Comparison of ENCODE assay signal across 8 cellular contexts in the genomic region with DNA sequence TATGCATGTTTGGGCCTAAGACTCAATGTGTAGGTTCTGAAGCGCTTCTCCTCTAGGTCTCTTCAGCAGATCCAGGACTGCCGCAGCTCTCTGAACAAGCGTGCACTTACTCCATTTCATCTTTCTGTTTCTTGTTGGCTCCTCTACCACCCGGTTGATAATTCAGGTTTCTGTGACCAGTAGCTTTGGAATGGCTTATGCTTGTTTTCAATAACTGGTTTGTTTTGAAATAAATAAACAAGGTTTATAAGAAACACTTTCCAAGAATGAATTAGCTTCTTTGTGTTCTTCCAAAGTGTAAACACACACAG. TPM values are rescaled to one million over a fixed set of nuclear protein-coding genes. Genes with fewer than 3 reads are reported as not detected.
DNase-seq lines count a peak whose midpoint lies in the region; ATAC-seq and TF ChIP-seq lines count a peak whose summit lies in the region.

No MANE protein-coding gene starts in this region.

- H3K79me2 ChIP-seq in mesendoderm (ENCODE audit: control insufficient read depth, insufficient read depth, low read length) = peaks cover 9% of the 10 kb centered on the region

- WGBS in mesendoderm (ENCODE audit: extremely low coverage, insufficient coverage, low lambda C conversion rate) = no CpG with 5 or more reads among the region's 4 CpGs

- no peak for DNase-seq in left ventricle myocardium inferior
- DNase-seq in Right ventricle myocardium superior = no peak
- no peak for DNase-seq in mesendoderm
- no peak for DNase-seq in uterus
- no peak for DNase-seq in activated CD8-positive, alpha-beta memory T cell treated with anti-CD3 and anti-CD28 coated beads for 24 hours
- DNase-seq in activated gamma-delta T cell treated with Interleukin-2 at 50 U/mL for 16 hours = no peak

- H2BK120ac ChIP-seq in mesendoderm (ENCODE audit: low read depth, low read length) = no peak overlapping the region

- no peak overlapping the region for H3K23ac ChIP-seq in mesendoderm (ENCODE audit: low read length)

- H3K4me3 Mint-ChIP-seq in brain = peak overlapping the region; percentile 87 to 93 (median 90)

- peak overlapping the region; percentile 14 for H4K5ac ChIP-seq in mesendoderm (ENCODE audit: low read length)

- H2BK5ac ChIP-seq in mesendoderm (ENCODE audit: low read length) = peak overlapping the region; percentile 17

- H3K27me3 ChIP-seq in left ventricle myocardium inferior (ENCODE audit: low read depth) = no peaks in the 10 kb centered on the region
- H3K27me3 ChIP-seq in mesendoderm (ENCODE audit: insufficient read depth, low read length, poor library complexity) = no peaks in the 10 kb centered on the region
- no peaks in the 10 kb centered on the region for H3K27me3 ChIP-seq in uterus

- H3K4ac ChIP-seq in mesendoderm (ENCODE audit: low read depth, low read length) = no peak overlapping the region

- peaks cover 8% of the 10 kb centered on the region for H3K36me3 ChIP-seq in left ventricle myocardium inferior
- no peaks in the 10 kb centered on the region for H3K36me3 ChIP-seq in mesendoderm (ENCODE audit: control insufficient read depth, insufficient read depth, low read length)
- no peaks in the 10 kb centered on the region for H3K36me3 ChIP-seq in uterus

- no peaks in the 10 kb centered on the region for H3K36me3 Mint-ChIP-seq in brain

- H3K79me1 ChIP-seq in mesendoderm (ENCODE audit: low read length) = no peaks in the 10 kb centered on the region

- no peak overlapping the region for H2AK5ac ChIP-seq in mesendoderm (ENCODE audit: low read length)

- H3K9me3 Mint-ChIP-seq in brain = no peaks in the 10 kb centered on the region

- H3K4me1 Mint-ChIP-seq in brain = peaks cover 31% of the 10 kb centered on the region

- no peak overlapping the region for H3K18ac ChIP-seq in mesendoderm (ENCODE audit: low read length)

- H3K4me3 ChIP-seq in left ventricle myocardium inferior = peak overlapping the region; percentile 90
- peak overlapping the region; percentile 90 for H3K4me3 ChIP-seq in mesendoderm (ENCODE audit: low read length)
- H3K4me3 ChIP-seq in uterus = peak overlapping the region; percentile 79 to 80

- H3K27ac Mint-ChIP-seq in brain = peak overlapping the region; percentile 77 to 98 (median 91)

- ATAC-seq in Right ventricle myocardium superior (ENCODE audit: poor library complexity) (no peak), GM18907 (IDR thresholded peaks at IDR 0.05; ENCODE audit: unreplicated experiment) (no peak)

- intact Hi-C loops in left ventricle myocardium inferior (cut with micrococcal nuclease) (loop anchor here (10.0 kb wide), 1 partner anchor 51 kb away; no protein-coding TSS in a partner anchor), Right ventricle myocardium superior (cut with DNase I) (no loop called here), uterus (cut with DNase I; ENCODE audit: low total_unique reads) (no loop called here)

- peak overlapping the region; percentile 93 for H3K27ac ChIP-seq in left ventricle myocardium inferior (replicated peaks)
- H3K27ac ChIP-seq in mesendoderm (ENCODE audit: low read depth, low read length) = no peak overlapping the region
- H3K27ac ChIP-seq in uterus = peak overlapping the region; percentile 93 to 96

- H3K4me1 ChIP-seq in left ventricle myocardium inferior (peaks cover 42% of the 10 kb centered on the region), mesendoderm (ENCODE audit: control insufficient read depth, low read depth, low read length) (peaks cover 6% of the 10 kb centered on the region), uterus (peaks cover 0 to 8% of the 10 kb centered on the region in 2 donors)

- H3K27me3 Mint-ChIP-seq in brain = peaks cover 15% of the 10 kb centered on the region

- H3K56ac ChIP-seq in mesendoderm (ENCODE audit: low read length) = peak overlapping the region; percentile 96

- TF ChIP-seq POLR2A in uterus (IDR thresholded peaks at IDR 0.05) = no peak

- H3K4me2 ChIP-seq in mesendoderm (ENCODE audit: low read length) = peak overlapping the region; percentile 69

- TF ChIP-seq CTCF in left ventricle myocardium inferior (IDR thresholded peaks at IDR 0.05; ENCODE audit: borderline replicate concordance) (no peak), brain (conservative IDR thresholded peaks at IDR 0.05) (no peak), uterus (IDR thresholded peaks at IDR 0.05) (no peak)

- no peak overlapping the region for H2BK15ac ChIP-seq in mesendoderm (replicated peaks; ENCODE audit: low read depth)

- H3K9me3 ChIP-seq in left ventricle myocardium inferior (replicated peaks) (no peaks in the 10 kb centered on the region), uterus (no peaks in the 10 kb centered on the region)

- H4K8ac ChIP-seq in mesendoderm (ENCODE audit: low read depth, low read length) = no peak overlapping the region

- H3K9ac ChIP-seq in mesendoderm (ENCODE audit: low read length) = peak overlapping the region; percentile 84

RNA-seq across cellular contexts. Expression of a gene that starts 1.5 kb away (rescaled TPM):
- total RNA-seq in left ventricle myocardium inferior (26.5 TPM), Right ventricle myocardium superior (12.9 TPM), uterus (10 to 100 TPM; 35.8 to 79.2 (median 66.1) TPM)
- 1.2 TPM for polyA plus RNA-seq in brain (ENCODE audit: insufficient read depth, low read depth, low replicate concordance)
- 15.2 TPM for polyA plus RNA-seq in mesendoderm (2013, experiment 1 of 2)
- polyA plus RNA-seq in mesendoderm (2013, experiment 2 of 2) = 15.7 TPM
